8 cellular contexts compared by ENCODE assay signal in the genomic region with DNA sequence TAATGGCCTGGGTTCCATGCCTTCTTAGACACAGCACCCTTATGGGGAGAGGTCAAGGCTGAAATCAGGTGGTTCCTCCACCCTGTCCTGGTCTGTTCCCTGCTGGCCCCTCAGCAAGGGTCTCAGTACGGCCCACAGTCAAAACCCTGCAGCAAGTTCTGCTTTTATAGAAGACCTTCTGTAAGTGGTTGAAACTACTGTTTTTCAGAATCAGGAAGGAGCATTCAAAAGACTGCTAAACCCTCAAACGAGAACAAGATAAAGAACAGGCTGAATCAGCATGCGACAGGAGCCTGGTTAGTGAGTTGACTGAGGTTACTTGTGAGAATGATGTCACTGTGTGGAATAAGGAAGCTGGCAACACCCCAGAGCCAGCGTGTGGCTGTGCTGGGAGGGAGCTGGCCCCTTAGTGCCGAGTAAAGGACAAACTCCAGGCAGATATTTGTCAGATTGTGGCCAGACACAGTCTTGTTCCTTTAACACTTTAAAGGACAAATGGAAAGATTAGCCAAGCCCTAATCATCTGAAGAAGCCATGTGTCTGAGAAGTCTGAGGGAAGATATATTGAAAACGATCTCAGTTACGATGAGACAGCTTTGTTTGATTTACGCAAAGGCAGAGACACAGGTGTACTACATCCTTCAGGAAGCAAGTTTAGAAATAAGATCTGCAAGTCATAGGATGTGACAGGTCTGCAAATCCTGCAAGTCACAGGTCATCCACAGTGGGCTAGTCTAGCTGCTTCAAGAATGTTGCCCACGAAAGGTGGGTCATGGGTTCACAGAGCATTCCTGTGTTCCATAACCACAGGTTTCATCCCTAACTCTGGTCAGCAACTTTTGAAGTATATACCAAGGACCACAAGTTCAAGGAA. TPM values are rescaled to one million over a fixed set of nuclear protein-coding genes. Genes with fewer than 3 reads are reported as not detected.
A peak's percentile ranks its signal among the peaks of the same experiment; 100 is the strongest.
DNase-seq lines count a peak whose midpoint lies in the region; ATAC-seq and TF ChIP-seq lines count a peak whose summit lies in the region.

No MANE protein-coding gene starts in this region.

- H2AFZ ChIP-seq in MM.1S (ENCODE audit: low read length): peak overlapping the region; percentile 23

- peak overlapping the region; percentile 22 for H3K9ac ChIP-seq in MM.1S (ENCODE audit: low read length)

- no peak for TF ChIP-seq CTCF in MM.1S (IDR thresholded peaks at IDR 0.05; ENCODE audit: low read length)
- no peak for TF ChIP-seq CTCF in gastroesophageal sphincter (IDR thresholded peaks at IDR 0.05)
- no peak for TF ChIP-seq CTCF in esophagus muscularis mucosa (IDR thresholded peaks at IDR 0.05)

- no peaks in the 10 kb centered on the region for H3K9me2 ChIP-seq in MM.1S (replicated peaks; ENCODE audit: insufficient read depth, low read length)

- no peaks in the 10 kb centered on the region for H3K79me2 ChIP-seq in MM.1S (ENCODE audit: low read length)

- WGBS in gastroesophageal sphincter (ENCODE audit: low coverage in 1 of 2), 2 donors: 41 to 49% methylated on average over 8 to 9 of the region's 9 CpGs
- 58% methylated on average over 9 of the region's 9 CpGs for WGBS in esophagus muscularis mucosa

- ATAC-seq in GM21515 (IDR thresholded peaks at IDR 0.05; ENCODE audit: unreplicated experiment) (peak; percentile 87), gastroesophageal sphincter (peak; percentile 76)

- H3K9me3 ChIP-seq in MM.1S (replicated peaks; ENCODE audit: insufficient read depth, low read length): no peaks in the 10 kb centered on the region
- no peaks in the 10 kb centered on the region for H3K9me3 ChIP-seq in gastroesophageal sphincter
- H3K9me3 ChIP-seq in esophagus muscularis mucosa: no peaks in the 10 kb centered on the region

- no peaks in the 10 kb centered on the region for H3K36me3 ChIP-seq in MM.1S (replicated peaks; ENCODE audit: insufficient read depth, low read length)
- no peaks in the 10 kb centered on the region for H3K36me3 ChIP-seq in gastroesophageal sphincter
- H3K36me3 ChIP-seq in esophagus muscularis mucosa: peaks cover 0 to 5% (median 0%) of the 10 kb centered on the region in 4 donors

- intact Hi-C loops in posterior cingulate gyrus (cut with DNase I) (no loop called here), esophagus muscularis mucosa (cut with DNase I) (no loop called here)

- peaks cover 26% of the 10 kb centered on the region for H3F3A ChIP-seq in MM.1S (ENCODE audit: insufficient read depth, low read length)

- TF ChIP-seq EP300 in gastroesophageal sphincter (IDR thresholded peaks at IDR 0.05) (no peak), esophagus muscularis mucosa (IDR thresholded peaks at IDR 0.05) (no peak)

- peak overlapping the region; percentile 73 for H3K27ac ChIP-seq in MM.1S (ENCODE audit: low read length)
- no peak overlapping the region for H3K27ac ChIP-seq in gastroesophageal sphincter
- no peak overlapping the region for H3K27ac ChIP-seq in esophagus muscularis mucosa (replicated peaks in 1 of 4)

- TF ChIP-seq POLR2A in gastroesophageal sphincter (IDR thresholded peaks at IDR 0.05) (no peak), esophagus muscularis mucosa (IDR thresholded peaks at IDR 0.05; ENCODE audit: low read depth) (no peak)

- peaks cover 25% of the 10 kb centered on the region for H3K4me1 ChIP-seq in MM.1S (ENCODE audit: low read length)
- no peaks in the 10 kb centered on the region for H3K4me1 ChIP-seq in gastroesophageal sphincter
- H3K4me1 ChIP-seq in esophagus muscularis mucosa: no peaks in the 10 kb centered on the region

- H3K27me3 ChIP-seq in MM.1S (replicated peaks; ENCODE audit: insufficient read depth, low read length) (no peaks in the 10 kb centered on the region), gastroesophageal sphincter (no peaks in the 10 kb centered on the region), esophagus muscularis mucosa (no peaks in the 10 kb centered on the region)

- DNase-seq in CD1c-positive myeloid dendritic cell (ENCODE audit: extremely low spot score): peak; percentile 95
- DNase-seq in MM.1S: peak; percentile 96
- peak; percentile 51 for DNase-seq in activated CD8-positive, alpha-beta memory T cell treated with anti-CD3 and anti-CD28 coated beads, Interleukin-2, amount 50 U/mL, for 4 hours
- DNase-seq in posterior cingulate gyrus: peak in 7 of 10 donors; percentile 17 to 88 (median 31)
- DNase-seq in NCI-H2227 (lab: John Stamatoyannopoulos, UW; ENCODE audit: unreplicated experiment): no peak
- DNase-seq in esophagus muscularis mucosa (ENCODE audit: extremely low spot score): no peak

- peak overlapping the region; percentile 14; the same call in 1 of the 2 replicates for H3K4me3 ChIP-seq in MM.1S (ENCODE audit: low read length)
- H3K4me3 ChIP-seq in gastroesophageal sphincter: no peak overlapping the region
- no peak overlapping the region for H3K4me3 ChIP-seq in esophagus muscularis mucosa

- H3K4me2 ChIP-seq in MM.1S (ENCODE audit: low read depth, low read length): peak overlapping the region; percentile 56

- H4K20me1 ChIP-seq in MM.1S (ENCODE audit: insufficient read depth, low read length): no peaks in the 10 kb centered on the region

RNA-seq across cellular contexts. Expression of gene B3GNT5, which starts 54.0 kb away (rescaled TPM):
- 1 to 10 TPM; 5.0 to 9.2 (median 6.1) TPM for total RNA-seq in gastroesophageal sphincter
- total RNA-seq in esophagus muscularis mucosa: 10 to 100 TPM in 1 of 4 donors, 1 to 10 TPM in 3; 2.1 to 11.3 (median 5.2) TPM

Comparison
In these comparisons a context has a peak if more than half of its experiments do, and no peak if none do; other contexts are left out.
1. DNase-seq: peak in CD1c-positive myeloid dendritic cell (single experiment), MM.1S (single experiment), activated CD8-positive, alpha-beta memory T cell treated with anti-CD3 and anti-CD28 coated beads, Interleukin-2, amount 50 U/mL, for 4 hours (single experiment) and posterior cingulate gyrus (7 of 10); none in NCI-H2227 (single experiment) and esophagus muscularis mucosa (single experiment).